In the genomic region with DNA sequence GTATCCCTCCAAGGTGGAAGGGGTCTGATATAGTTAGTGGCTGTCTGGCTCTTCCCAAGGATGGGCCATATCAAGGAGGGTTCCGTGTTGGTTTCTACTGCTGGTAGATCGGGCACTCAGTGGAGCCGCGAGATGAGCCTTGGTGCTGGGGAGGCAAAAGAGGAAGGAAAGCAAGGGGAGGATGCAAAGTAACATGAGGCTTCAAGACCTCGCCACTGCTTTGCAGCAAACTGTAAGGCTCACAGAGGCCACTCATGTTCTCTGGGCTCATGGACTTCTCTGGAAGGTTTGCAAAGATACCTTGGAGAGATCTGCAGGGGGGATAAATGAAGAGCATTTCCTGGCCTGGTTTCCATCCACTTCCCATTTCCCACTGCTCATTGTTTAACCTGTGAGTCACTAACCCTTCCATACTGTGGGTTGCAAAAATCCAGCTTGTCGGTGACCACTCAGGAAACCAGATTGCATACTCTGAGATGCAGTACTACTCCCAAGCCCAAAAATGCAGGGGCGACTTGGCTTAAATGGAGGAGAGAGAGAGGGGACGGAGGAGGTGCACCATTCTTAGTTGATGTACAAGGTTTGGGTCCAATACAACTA, we compare ENCODE assay signal across 1 cellular context.
TF ChIP-seq lines count a peak whose summit lies in the region.

No MANE protein-coding gene starts in this region.

TF ChIP-seq in SK-N-SH, 30 proteins besides CTCF, POLR2A, EP300 and RAD21 (continued from another document):
- TF ChIP-seq, protein P1, sequence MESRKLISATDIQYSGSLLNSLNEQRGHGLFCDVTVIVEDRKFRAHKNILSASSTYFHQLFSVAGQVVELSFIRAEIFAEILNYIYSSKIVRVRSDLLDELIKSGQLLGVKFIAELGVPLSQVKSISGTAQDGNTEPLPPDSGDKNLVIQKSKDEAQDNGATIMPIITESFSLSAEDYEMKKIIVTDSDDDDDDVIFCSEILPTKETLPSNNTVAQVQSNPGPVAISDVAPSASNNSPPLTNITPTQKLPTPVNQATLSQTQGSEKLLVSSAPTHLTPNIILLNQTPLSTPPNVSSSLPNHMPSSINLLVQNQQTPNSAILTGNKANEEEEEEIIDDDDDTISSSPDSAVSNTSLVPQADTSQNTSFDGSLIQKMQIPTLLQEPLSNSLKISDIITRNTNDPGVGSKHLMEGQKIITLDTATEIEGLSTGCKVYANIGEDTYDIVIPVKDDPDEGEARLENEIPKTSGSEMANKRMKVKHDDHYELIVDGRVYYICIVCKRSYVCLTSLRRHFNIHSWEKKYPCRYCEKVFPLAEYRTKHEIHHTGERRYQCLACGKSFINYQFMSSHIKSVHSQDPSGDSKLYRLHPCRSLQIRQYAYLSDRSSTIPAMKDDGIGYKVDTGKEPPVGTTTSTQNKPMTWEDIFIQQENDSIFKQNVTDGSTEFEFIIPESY (IDR thresholded peaks at IDR 0.05; ENCODE audit: borderline replicate concordance, low read depth), result no peak
- TF ChIP-seq FOSL2 (IDR thresholded peaks at IDR 0.05; ENCODE audit: borderline replicate concordance, low read depth), result peak; percentile 48; the same call in 1 of the 2 replicates
- no peak for TF ChIP-seq RFX5 (IDR thresholded peaks at IDR 0.05; ENCODE audit: low read length)
TF ChIP-seq in SK-N-SH: peak in this region for 7.
